1 cellular context compared by ENCODE assay signal in the genomic region with DNA sequence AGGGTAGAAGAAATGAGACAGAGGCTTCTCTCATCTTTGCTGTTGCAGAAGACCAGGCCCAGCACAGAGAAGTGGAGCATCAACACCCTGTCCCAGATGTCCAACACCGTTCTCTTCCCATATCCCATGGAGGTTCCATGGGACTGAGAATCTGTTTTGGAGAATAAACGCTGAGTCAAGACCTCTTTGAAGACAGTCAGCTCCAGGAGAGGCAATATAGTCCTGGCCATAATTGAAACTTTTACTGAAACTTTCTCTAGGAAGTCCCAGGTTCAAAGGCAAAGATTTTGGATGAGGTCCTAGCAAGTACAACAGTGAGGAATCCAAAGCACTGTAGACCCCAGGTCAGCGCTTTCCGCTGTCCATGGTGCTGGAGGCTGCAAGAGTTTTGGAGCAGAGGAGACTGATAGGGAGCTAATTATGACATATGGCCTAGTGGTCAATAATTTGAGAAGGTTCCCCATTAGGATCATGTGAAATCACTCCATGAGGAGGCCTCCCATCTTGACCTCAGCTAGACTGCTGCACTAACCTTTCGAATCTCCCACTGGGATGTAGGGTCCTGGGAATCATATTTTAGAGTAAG.
TF ChIP-seq lines count a peak whose summit lies in the region.

No MANE protein-coding gene starts in this region.

TF ChIP-seq in WTC11, 78 proteins besides CTCF, POLR2A, EP300 and RAD21 (continued from another document and continues in another):
- TF ChIP-seq, protein P1, sequence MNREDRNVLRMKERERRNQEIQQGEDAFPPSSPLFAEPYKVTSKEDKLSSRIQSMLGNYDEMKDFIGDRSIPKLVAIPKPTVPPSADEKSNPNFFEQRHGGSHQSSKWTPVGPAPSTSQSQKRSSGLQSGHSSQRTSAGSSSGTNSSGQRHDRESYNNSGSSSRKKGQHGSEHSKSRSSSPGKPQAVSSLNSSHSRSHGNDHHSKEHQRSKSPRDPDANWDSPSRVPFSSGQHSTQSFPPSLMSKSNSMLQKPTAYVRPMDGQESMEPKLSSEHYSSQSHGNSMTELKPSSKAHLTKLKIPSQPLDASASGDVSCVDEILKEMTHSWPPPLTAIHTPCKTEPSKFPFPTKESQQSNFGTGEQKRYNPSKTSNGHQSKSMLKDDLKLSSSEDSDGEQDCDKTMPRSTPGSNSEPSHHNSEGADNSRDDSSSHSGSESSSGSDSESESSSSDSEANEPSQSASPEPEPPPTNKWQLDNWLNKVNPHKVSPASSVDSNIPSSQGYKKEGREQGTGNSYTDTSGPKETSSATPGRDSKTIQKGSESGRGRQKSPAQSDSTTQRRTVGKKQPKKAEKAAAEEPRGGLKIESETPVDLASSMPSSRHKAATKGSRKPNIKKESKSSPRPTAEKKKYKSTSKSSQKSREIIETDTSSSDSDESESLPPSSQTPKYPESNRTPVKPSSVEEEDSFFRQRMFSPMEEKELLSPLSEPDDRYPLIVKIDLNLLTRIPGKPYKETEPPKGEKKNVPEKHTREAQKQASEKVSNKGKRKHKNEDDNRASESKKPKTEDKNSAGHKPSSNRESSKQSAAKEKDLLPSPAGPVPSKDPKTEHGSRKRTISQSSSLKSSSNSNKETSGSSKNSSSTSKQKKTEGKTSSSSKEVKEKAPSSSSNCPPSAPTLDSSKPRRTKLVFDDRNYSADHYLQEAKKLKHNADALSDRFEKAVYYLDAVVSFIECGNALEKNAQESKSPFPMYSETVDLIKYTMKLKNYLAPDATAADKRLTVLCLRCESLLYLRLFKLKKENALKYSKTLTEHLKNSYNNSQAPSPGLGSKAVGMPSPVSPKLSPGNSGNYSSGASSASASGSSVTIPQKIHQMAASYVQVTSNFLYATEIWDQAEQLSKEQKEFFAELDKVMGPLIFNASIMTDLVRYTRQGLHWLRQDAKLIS (CRISPR knock-in tag; IDR thresholded peaks at IDR 0.05; ENCODE audit: borderline replicate concordance), result no peak
- TF ChIP-seq, protein P2, sequence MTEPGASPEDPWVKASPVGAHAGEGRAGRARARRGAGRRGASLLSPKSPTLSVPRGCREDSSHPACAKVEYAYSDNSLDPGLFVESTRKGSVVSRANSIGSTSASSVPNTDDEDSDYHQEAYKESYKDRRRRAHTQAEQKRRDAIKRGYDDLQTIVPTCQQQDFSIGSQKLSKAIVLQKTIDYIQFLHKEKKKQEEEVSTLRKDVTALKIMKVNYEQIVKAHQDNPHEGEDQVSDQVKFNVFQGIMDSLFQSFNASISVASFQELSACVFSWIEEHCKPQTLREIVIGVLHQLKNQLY (CRISPR knock-in tag; IDR thresholded peaks at IDR 0.05), result 0 out of 2 replicates have a peak, but pooled peaks have one; percentile 36
- TF ChIP-seq EMX1 (CRISPR knock-in tag; IDR thresholded peaks at IDR 0.05) (no peak), CREB1 (CRISPR knock-in tag; IDR thresholded peaks at IDR 0.05) (0 out of 2 replicates have a peak, but pooled peaks have one; percentile 43), ELF4 (CRISPR knock-in tag; IDR thresholded peaks at IDR 0.05; ENCODE audit: low read depth) (no peak), GTF2I (CRISPR knock-in tag; conservative IDR thresholded peaks at IDR 0.05) (no peak), MYBL2 (CRISPR knock-in tag; IDR thresholded peaks at IDR 0.05) (0 out of 2 replicates have a peak, but pooled peaks have one; percentile 61), NR2C2 (CRISPR knock-in tag; IDR thresholded peaks at IDR 0.05) (peak; percentile 56; the same call in 1 of the 2 replicates), TEAD1 (CRISPR knock-in tag; IDR thresholded peaks at IDR 0.05) (peak; percentile 85), TEAD4 (CRISPR knock-in tag; IDR thresholded peaks at IDR 0.05) (0 out of 2 replicates have a peak, but pooled peaks have one; percentile 64), IRF2 (CRISPR knock-in tag; IDR thresholded peaks at IDR 0.05; ENCODE audit: borderline replicate concordance, low read depth) (no peak), NFATC4 (CRISPR knock-in tag; IDR thresholded peaks at IDR 0.05) (no peak), FOXP1 (CRISPR knock-in tag; IDR thresholded peaks at IDR 0.05; ENCODE audit: borderline replicate concordance) (no peak), ZNF219 (CRISPR knock-in tag; IDR thresholded peaks at IDR 0.05; ENCODE audit: borderline replicate concordance) (peak; percentile 83; the same call in 1 of the 2 replicates)
- TF ChIP-seq, protein P3, sequence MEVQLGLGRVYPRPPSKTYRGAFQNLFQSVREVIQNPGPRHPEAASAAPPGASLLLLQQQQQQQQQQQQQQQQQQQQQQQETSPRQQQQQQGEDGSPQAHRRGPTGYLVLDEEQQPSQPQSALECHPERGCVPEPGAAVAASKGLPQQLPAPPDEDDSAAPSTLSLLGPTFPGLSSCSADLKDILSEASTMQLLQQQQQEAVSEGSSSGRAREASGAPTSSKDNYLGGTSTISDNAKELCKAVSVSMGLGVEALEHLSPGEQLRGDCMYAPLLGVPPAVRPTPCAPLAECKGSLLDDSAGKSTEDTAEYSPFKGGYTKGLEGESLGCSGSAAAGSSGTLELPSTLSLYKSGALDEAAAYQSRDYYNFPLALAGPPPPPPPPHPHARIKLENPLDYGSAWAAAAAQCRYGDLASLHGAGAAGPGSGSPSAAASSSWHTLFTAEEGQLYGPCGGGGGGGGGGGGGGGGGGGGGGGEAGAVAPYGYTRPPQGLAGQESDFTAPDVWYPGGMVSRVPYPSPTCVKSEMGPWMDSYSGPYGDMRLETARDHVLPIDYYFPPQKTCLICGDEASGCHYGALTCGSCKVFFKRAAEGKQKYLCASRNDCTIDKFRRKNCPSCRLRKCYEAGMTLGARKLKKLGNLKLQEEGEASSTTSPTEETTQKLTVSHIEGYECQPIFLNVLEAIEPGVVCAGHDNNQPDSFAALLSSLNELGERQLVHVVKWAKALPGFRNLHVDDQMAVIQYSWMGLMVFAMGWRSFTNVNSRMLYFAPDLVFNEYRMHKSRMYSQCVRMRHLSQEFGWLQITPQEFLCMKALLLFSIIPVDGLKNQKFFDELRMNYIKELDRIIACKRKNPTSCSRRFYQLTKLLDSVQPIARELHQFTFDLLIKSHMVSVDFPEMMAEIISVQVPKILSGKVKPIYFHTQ (CRISPR knock-in tag; IDR thresholded peaks at IDR 0.05), result no peak
- TF ChIP-seq, protein P4, sequence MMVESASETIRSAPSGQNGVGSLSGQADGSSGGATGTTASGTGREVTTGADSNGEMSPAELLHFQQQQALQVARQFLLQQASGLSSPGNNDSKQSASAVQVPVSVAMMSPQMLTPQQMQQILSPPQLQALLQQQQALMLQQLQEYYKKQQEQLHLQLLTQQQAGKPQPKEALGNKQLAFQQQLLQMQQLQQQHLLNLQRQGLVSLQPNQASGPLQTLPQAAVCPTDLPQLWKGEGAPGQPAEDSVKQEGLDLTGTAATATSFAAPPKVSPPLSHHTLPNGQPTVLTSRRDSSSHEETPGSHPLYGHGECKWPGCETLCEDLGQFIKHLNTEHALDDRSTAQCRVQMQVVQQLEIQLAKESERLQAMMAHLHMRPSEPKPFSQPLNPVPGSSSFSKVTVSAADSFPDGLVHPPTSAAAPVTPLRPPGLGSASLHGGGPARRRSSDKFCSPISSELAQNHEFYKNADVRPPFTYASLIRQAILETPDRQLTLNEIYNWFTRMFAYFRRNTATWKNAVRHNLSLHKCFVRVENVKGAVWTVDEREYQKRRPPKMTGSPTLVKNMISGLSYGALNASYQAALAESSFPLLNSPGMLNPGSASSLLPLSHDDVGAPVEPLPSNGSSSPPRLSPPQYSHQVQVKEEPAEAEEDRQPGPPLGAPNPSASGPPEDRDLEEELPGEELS (CRISPR knock-in tag; IDR thresholded peaks at IDR 0.05), result peak; percentile 78
- TF ChIP-seq, protein P5, sequence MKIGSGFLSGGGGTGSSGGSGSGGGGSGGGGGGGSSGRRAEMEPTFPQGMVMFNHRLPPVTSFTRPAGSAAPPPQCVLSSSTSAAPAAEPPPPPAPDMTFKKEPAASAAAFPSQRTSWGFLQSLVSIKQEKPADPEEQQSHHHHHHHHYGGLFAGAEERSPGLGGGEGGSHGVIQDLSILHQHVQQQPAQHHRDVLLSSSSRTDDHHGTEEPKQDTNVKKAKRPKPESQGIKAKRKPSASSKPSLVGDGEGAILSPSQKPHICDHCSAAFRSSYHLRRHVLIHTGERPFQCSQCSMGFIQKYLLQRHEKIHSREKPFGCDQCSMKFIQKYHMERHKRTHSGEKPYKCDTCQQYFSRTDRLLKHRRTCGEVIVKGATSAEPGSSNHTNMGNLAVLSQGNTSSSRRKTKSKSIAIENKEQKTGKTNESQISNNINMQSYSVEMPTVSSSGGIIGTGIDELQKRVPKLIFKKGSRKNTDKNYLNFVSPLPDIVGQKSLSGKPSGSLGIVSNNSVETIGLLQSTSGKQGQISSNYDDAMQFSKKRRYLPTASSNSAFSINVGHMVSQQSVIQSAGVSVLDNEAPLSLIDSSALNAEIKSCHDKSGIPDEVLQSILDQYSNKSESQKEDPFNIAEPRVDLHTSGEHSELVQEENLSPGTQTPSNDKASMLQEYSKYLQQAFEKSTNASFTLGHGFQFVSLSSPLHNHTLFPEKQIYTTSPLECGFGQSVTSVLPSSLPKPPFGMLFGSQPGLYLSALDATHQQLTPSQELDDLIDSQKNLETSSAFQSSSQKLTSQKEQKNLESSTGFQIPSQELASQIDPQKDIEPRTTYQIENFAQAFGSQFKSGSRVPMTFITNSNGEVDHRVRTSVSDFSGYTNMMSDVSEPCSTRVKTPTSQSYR (CRISPR knock-in tag; IDR thresholded peaks at IDR 0.05), result peak; percentile 70; the same call in 1 of the 2 replicates
- TF ChIP-seq, protein P6, sequence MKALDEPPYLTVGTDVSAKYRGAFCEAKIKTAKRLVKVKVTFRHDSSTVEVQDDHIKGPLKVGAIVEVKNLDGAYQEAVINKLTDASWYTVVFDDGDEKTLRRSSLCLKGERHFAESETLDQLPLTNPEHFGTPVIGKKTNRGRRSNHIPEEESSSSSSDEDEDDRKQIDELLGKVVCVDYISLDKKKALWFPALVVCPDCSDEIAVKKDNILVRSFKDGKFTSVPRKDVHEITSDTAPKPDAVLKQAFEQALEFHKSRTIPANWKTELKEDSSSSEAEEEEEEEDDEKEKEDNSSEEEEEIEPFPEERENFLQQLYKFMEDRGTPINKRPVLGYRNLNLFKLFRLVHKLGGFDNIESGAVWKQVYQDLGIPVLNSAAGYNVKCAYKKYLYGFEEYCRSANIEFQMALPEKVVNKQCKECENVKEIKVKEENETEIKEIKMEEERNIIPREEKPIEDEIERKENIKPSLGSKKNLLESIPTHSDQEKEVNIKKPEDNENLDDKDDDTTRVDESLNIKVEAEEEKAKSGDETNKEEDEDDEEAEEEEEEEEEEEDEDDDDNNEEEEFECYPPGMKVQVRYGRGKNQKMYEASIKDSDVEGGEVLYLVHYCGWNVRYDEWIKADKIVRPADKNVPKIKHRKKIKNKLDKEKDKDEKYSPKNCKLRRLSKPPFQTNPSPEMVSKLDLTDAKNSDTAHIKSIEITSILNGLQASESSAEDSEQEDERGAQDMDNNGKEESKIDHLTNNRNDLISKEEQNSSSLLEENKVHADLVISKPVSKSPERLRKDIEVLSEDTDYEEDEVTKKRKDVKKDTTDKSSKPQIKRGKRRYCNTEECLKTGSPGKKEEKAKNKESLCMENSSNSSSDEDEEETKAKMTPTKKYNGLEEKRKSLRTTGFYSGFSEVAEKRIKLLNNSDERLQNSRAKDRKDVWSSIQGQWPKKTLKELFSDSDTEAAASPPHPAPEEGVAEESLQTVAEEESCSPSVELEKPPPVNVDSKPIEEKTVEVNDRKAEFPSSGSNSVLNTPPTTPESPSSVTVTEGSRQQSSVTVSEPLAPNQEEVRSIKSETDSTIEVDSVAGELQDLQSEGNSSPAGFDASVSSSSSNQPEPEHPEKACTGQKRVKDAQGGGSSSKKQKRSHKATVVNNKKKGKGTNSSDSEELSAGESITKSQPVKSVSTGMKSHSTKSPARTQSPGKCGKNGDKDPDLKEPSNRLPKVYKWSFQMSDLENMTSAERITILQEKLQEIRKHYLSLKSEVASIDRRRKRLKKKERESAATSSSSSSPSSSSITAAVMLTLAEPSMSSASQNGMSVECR (CRISPR knock-in tag; IDR thresholded peaks at IDR 0.05; ENCODE audit: borderline replicate concordance), result peak; percentile 78; the same call in 1 of the 2 replicates
- TF ChIP-seq, protein P7, sequence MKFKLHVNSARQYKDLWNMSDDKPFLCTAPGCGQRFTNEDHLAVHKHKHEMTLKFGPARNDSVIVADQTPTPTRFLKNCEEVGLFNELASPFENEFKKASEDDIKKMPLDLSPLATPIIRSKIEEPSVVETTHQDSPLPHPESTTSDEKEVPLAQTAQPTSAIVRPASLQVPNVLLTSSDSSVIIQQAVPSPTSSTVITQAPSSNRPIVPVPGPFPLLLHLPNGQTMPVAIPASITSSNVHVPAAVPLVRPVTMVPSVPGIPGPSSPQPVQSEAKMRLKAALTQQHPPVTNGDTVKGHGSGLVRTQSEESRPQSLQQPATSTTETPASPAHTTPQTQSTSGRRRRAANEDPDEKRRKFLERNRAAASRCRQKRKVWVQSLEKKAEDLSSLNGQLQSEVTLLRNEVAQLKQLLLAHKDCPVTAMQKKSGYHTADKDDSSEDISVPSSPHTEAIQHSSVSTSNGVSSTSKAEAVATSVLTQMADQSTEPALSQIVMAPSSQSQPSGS (CRISPR knock-in tag; IDR thresholded peaks at IDR 0.05; ENCODE audit: borderline replicate concordance, low read depth), result peak; percentile 56; the same call in 1 of the 2 replicates
- TF ChIP-seq, protein P8, sequence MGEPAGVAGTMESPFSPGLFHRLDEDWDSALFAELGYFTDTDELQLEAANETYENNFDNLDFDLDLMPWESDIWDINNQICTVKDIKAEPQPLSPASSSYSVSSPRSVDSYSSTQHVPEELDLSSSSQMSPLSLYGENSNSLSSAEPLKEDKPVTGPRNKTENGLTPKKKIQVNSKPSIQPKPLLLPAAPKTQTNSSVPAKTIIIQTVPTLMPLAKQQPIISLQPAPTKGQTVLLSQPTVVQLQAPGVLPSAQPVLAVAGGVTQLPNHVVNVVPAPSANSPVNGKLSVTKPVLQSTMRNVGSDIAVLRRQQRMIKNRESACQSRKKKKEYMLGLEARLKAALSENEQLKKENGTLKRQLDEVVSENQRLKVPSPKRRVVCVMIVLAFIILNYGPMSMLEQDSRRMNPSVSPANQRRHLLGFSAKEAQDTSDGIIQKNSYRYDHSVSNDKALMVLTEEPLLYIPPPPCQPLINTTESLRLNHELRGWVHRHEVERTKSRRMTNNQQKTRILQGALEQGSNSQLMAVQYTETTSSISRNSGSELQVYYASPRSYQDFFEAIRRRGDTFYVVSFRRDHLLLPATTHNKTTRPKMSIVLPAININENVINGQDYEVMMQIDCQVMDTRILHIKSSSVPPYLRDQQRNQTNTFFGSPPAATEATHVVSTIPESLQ (CRISPR knock-in tag; IDR thresholded peaks at IDR 0.05), result no peak
- TF ChIP-seq, protein P9, sequence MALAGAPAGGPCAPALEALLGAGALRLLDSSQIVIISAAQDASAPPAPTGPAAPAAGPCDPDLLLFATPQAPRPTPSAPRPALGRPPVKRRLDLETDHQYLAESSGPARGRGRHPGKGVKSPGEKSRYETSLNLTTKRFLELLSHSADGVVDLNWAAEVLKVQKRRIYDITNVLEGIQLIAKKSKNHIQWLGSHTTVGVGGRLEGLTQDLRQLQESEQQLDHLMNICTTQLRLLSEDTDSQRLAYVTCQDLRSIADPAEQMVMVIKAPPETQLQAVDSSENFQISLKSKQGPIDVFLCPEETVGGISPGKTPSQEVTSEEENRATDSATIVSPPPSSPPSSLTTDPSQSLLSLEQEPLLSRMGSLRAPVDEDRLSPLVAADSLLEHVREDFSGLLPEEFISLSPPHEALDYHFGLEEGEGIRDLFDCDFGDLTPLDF (CRISPR knock-in tag; IDR thresholded peaks at IDR 0.05), result no peak
- TF ChIP-seq, protein P10, sequence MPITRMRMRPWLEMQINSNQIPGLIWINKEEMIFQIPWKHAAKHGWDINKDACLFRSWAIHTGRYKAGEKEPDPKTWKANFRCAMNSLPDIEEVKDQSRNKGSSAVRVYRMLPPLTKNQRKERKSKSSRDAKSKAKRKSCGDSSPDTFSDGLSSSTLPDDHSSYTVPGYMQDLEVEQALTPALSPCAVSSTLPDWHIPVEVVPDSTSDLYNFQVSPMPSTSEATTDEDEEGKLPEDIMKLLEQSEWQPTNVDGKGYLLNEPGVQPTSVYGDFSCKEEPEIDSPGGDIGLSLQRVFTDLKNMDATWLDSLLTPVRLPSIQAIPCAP (CRISPR knock-in tag; IDR thresholded peaks at IDR 0.05), result 0 out of 2 replicates have a peak, but pooled peaks have one; percentile 26
